1 cellular context compared by ENCODE assay signal in genomic region chr3:177611781-177612389, GRCh38.
TF ChIP-seq lines count a peak whose summit lies in the region.

No MANE protein-coding gene starts in this region.

TF ChIP-seq in H1, 55 proteins besides CTCF, POLR2A, EP300 and RAD21:
- TF ChIP-seq RBBP5 (IDR thresholded peaks at IDR 0.05; ENCODE audit: borderline replicate concordance, low read depth, low read length) (no peak), SRF (IDR thresholded peaks at IDR 0.05; ENCODE audit: low read depth, low read length) (no peak), MAX (IDR thresholded peaks at IDR 0.05) (no peak), CREB1 (IDR thresholded peaks at IDR 0.05) (no peak), SIN3A (conservative IDR thresholded peaks at IDR 0.05 in 1 of 2, IDR thresholded peaks at IDR 0.05 in 1 of 2; ENCODE audit: low read depth in 1 of 2, low read length in 2 of 2) (no peak)
- TF ChIP-seq, protein P1, sequence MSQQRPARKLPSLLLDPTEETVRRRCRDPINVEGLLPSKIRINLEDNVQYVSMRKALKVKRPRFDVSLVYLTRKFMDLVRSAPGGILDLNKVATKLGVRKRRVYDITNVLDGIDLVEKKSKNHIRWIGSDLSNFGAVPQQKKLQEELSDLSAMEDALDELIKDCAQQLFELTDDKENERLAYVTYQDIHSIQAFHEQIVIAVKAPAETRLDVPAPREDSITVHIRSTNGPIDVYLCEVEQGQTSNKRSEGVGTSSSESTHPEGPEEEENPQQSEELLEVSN (IDR thresholded peaks at IDR 0.05), result no peak
TF ChIP-seq in H1: peak in this region for 0.
